ENCODE assay signal across 19 cellular contexts in the genomic region with DNA sequence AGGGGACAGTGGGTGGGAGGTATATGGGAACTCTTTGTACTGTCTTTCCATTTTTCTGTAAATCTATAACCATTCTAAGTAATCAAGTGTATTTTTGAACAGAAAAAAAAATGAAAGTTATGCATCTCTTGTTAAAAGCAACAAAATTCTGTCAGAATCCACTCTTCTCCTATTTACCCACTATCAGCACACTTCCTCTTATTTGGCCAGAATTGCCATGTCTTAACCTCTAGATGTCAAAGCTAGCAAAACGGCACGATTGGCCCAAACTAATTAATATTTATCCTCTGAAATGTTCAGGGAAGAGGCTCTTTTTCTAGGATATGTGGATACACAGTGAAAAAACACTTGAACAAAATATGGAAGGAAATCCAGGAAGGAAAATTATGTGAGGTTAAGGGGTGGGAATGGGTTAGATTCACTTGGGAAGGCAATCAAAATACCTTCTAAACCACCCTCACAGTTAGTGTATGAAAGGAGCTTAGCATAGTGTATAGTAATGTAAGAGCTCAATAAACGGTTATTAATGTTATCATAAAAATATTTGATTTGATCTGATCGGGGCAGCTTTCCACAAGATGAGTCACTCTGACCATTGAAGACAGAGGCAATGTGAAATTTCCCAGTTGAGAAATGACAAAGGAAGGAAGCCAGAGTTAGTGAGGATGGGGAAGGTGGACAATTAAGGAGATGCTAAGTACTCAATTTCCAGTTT.
"Had no signal": no experiment of that assay in that cellular context is flagged by ENCODE, and none has a peak within 500 bp of the region (broad histone marks: within the 10 kb centered on the region; RNA-seq: fewer than 3 reads in every experiment).

No MANE protein-coding gene starts in this region.

- H3K27me3 ChIP-seq: dorsolateral prefrontal cortex, esophagus muscularis mucosa, foreskin keratinocyte, upper lobe of right lung had no signal

- H3K4me1 ChIP-seq: esophagus muscularis mucosa, foreskin keratinocyte, prostate gland, upper lobe of right lung had no signal

- H3K27ac Mint-ChIP-seq: activated CD4-positive, alpha-beta memory T cell treated with anti-CD3 and anti-CD28 coated beads, Interleukin-2, amount 10 ng/mL, durations not matched to agents 7 days and 5 days; activated CD4-positive, alpha-beta T cell treated with anti-CD3 and anti-CD28 coated beads for 36 hours; activated naive CD8-positive, alpha-beta T cell treated with anti-CD3 and anti-CD28 coated beads, Interleukin-2, amount 10 ng/mL, durations not matched to agents 7 days and 5 days; immature natural killer cell; nephron; T-helper 2 cell treated with Interferon-gamma antibody and Interleukin-4, amounts not matched to agents 5 μg/mL and 100 μg/mL, for 36 hours had no signal

- H3K4me1 Mint-ChIP-seq: activated CD4-positive, alpha-beta memory T cell treated with anti-CD3 and anti-CD28 coated beads, Interleukin-2, amount 10 ng/mL, durations not matched to agents 7 days and 5 days; activated CD4-positive, alpha-beta T cell treated with anti-CD3 and anti-CD28 coated beads for 36 hours; activated naive CD8-positive, alpha-beta T cell treated with anti-CD3 and anti-CD28 coated beads, Interleukin-2, amount 10 ng/mL, durations not matched to agents 7 days and 5 days; immature natural killer cell; nephron had no signal

- H3K27ac ChIP-seq: dorsolateral prefrontal cortex, esophagus muscularis mucosa, foreskin keratinocyte, prostate gland, upper lobe of right lung, WERI-Rb-1 had no signal

- H3K36me3 ChIP-seq: esophagus muscularis mucosa, prostate gland, upper lobe of right lung, WERI-Rb-1 had no signal

- H3K4me3 Mint-ChIP-seq: activated CD4-positive, alpha-beta memory T cell treated with anti-CD3 and anti-CD28 coated beads, Interleukin-2, amount 10 ng/mL, durations not matched to agents 7 days and 5 days; activated CD4-positive, alpha-beta T cell treated with anti-CD3 and anti-CD28 coated beads for 36 hours; activated naive CD8-positive, alpha-beta T cell treated with anti-CD3 and anti-CD28 coated beads, Interleukin-2, amount 10 ng/mL, durations not matched to agents 7 days and 5 days; immature natural killer cell; nephron; T-helper 2 cell treated with Interferon-gamma antibody and Interleukin-4, amounts not matched to agents 5 μg/mL and 100 μg/mL, for 36 hours had no signal

- H3K27me3 Mint-ChIP-seq: activated CD4-positive, alpha-beta memory T cell treated with anti-CD3 and anti-CD28 coated beads, Interleukin-2, amount 10 ng/mL, durations not matched to agents 7 days and 5 days; activated CD4-positive, alpha-beta T cell treated with anti-CD3 and anti-CD28 coated beads for 36 hours; activated naive CD8-positive, alpha-beta T cell treated with anti-CD3 and anti-CD28 coated beads, Interleukin-2, amount 10 ng/mL, durations not matched to agents 7 days and 5 days had no signal

- H3K9me3 Mint-ChIP-seq: activated CD4-positive, alpha-beta memory T cell treated with anti-CD3 and anti-CD28 coated beads, Interleukin-2, amount 10 ng/mL, durations not matched to agents 7 days and 5 days; immature natural killer cell had no signal

- H3K9me3 ChIP-seq: esophagus muscularis mucosa, prostate gland, upper lobe of right lung had no signal

- H3K4me3 ChIP-seq: dorsolateral prefrontal cortex, esophagus muscularis mucosa, prostate gland, upper lobe of right lung had no signal

- H3K36me3 Mint-ChIP-seq: activated naive CD8-positive, alpha-beta T cell treated with anti-CD3 and anti-CD28 coated beads, Interleukin-2, amount 10 ng/mL, durations not matched to agents 7 days and 5 days; immature natural killer cell had no signal

- DNase-seq: activated CD4-positive, alpha-beta memory T cell treated with anti-CD3 and anti-CD28 coated beads, Interleukin-2, amount 10 ng/mL, durations not matched to agents 7 days and 5 days; activated CD4-positive, alpha-beta T cell treated with anti-CD3 and anti-CD28 coated beads for 36 hours; activated CD8-positive, alpha-beta memory T cell treated with anti-CD3 and anti-CD28 coated beads, Interleukin-2, amount 50 U/mL, for 4 hours; activated naive CD8-positive, alpha-beta T cell treated with anti-CD3 and anti-CD28 coated beads, Interleukin-2, amount 10 ng/mL, durations not matched to agents 7 days and 5 days; anterior cingulate cortex; dorsolateral prefrontal cortex; foreskin keratinocyte; immature natural killer cell; left cardiac atrium; occipital lobe; stimulated activated CD4-positive, alpha-beta T cell treated with anti-CD3 and anti-CD28 coated beads, Interleukin-12 subunit alpha, Interleukin-12 subunit beta, amount 100 ng/mL, for 4 hours; stimulated activated CD4-positive, alpha-beta T cell treated with anti-CD3 and anti-CD28 coated beads, Interleukin-2, amount 100 ng/mL, for 48 hours; stimulated activated naive CD8-positive, alpha-beta T cell treated with anti-CD3 and anti-CD28 coated beads, Interleukin-15, Interleukin-2, amounts not matched to agents 100 U/mL and 50 U/mL, for 24 hours; upper lobe of right lung; WERI-Rb-1 had no signal
